ENCODE assay signal across 21 cellular contexts in the genomic region with DNA sequence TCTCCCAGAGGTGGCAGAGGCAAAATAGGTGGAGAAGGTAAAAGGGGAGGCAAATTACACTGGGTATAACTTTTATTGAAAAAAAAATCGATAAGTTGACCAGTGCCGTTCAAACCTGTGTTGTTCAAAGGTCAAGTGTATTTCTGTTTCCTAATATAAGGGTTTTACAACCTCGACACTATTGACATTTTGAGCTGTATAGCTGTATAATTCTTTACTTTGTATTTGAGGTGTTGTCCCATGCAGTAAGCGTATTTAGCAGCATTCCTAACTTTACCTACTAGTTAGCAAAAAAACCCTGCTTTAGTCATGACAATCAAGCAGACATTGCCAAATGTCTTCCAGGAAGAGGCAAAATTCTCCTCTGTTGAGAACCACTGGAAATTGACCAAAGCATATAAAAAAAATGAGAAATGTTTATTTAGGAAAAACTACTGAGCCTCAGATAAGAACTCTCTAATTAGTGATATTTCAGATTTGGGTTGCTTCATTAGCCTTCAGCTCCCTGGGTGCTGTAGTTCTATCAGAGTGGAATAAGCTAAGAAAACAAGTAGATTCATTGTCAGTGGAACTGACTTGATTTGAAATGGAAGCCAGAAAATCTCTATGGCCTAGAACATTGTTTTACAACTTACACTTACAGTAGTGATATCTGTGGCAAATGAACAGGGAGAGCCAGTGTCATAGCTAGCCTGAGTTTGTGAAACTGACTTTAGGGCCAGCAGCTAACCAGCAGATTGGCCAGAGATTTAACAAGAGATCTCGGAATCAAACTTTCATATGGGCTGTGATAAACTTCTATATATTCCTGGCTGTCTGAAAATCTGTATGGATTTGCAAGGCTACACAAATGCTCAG.
DNase-seq lines count a peak whose midpoint lies in the region; ATAC-seq and TF ChIP-seq lines count a peak whose summit lies in the region.
"Had no signal": no experiment of that assay in that cellular context is flagged by ENCODE, and none has a peak within 500 bp of the region (broad histone marks: within the 10 kb centered on the region; RNA-seq: fewer than 3 reads in every experiment).

No MANE protein-coding gene starts in this region.

- H3K4me3 Mint-ChIP-seq in nephron progenitor cell (no peak overlapping the region), mesothelial cell of epicardium (no peak overlapping the region)
- no peak overlapping the region for H3K4me3 Mint-ChIP-seq in activated T-helper 2 cell treated with anti-CD3 and anti-CD28 coated beads, Interferon-gamma antibody, Interleukin-2, Interleukin-4, amounts not matched to agents 10 μg/mL and 5 μg/mL and 100 μg/mL, durations not matched to agents 14 hours and 24 hours and 36 hours (ENCODE audit: low read depth)
- H3K4me3 Mint-ChIP-seq: CD4-positive, CD25-positive, alpha-beta regulatory T cell; CD8-positive, alpha-beta memory T cell; GM23338; HFFc6 had no signal

- DNase-seq in HuH-7 (ENCODE audit: low spot score) (peak; percentile 8), left colon (no peak), nephron progenitor cell (no peak), mesothelial cell of epicardium (ENCODE audit: low spot score in 2 of 2, unreplicated experiment in 2 of 2) (no peak)
- no peak for DNase-seq in activated T-helper 2 cell treated with anti-CD3 and anti-CD28 coated beads, Interferon-gamma antibody, Interleukin-2, Interleukin-4, amounts not matched to agents 10 μg/mL and 5 μg/mL and 100 μg/mL, durations not matched to agents 14 hours and 24 hours and 36 hours (ENCODE audit: low spot score)
- DNase-seq: ACHN; BE2C; C1 segment of cervical spinal cord; CD4-positive, CD25-positive, alpha-beta regulatory T cell; CD8-positive, alpha-beta memory T cell; COR-L47; DMS 273 treated with DMSO at 0.1 percent for 48 hours; DMS53; DND-41; EL; H7; HFFc6 had no signal

- peak overlapping the region; percentile 56 for H3K27ac Mint-ChIP-seq in nephron progenitor cell
- no peak overlapping the region for H3K27ac Mint-ChIP-seq in mesothelial cell of epicardium
- H3K27ac Mint-ChIP-seq in activated T-helper 2 cell treated with anti-CD3 and anti-CD28 coated beads, Interferon-gamma antibody, Interleukin-2, Interleukin-4, amounts not matched to agents 10 μg/mL and 5 μg/mL and 100 μg/mL, durations not matched to agents 14 hours and 24 hours and 36 hours = no peak overlapping the region
- H3K27ac Mint-ChIP-seq: CD4-positive, CD25-positive, alpha-beta regulatory T cell; CD8-positive, alpha-beta memory T cell; GM23338; HFFc6 had no signal

- intact Hi-C loops in left colon (cut with DNase I, micrococcal nuclease) = no loop called here
- intact Hi-C loops in activated T-helper 2 cell treated with anti-CD3 and anti-CD28 coated beads, Interferon-gamma antibody, Interleukin-2, Interleukin-4, amounts not matched to agents 10 μg/mL and 5 μg/mL and 100 μg/mL, durations not matched to agents 14 hours and 24 hours and 36 hours (cut with micrococcal nuclease) = no loop called here

- H3K4me1 Mint-ChIP-seq in nephron progenitor cell (no peaks in the 10 kb centered on the region), mesothelial cell of epicardium (no peaks in the 10 kb centered on the region)
- H3K4me1 Mint-ChIP-seq in activated T-helper 2 cell treated with anti-CD3 and anti-CD28 coated beads, Interferon-gamma antibody, Interleukin-2, Interleukin-4, amounts not matched to agents 10 μg/mL and 5 μg/mL and 100 μg/mL, durations not matched to agents 14 hours and 24 hours and 36 hours (ENCODE audit: low read depth) = no peaks in the 10 kb centered on the region
- H3K4me1 Mint-ChIP-seq: CD4-positive, CD25-positive, alpha-beta regulatory T cell; CD8-positive, alpha-beta memory T cell; GM23338 had no signal

- ATAC-seq in left colon (peak; percentile 94), HG03342 (IDR thresholded peaks at IDR 0.05; ENCODE audit: unreplicated experiment) (no peak)
- ATAC-seq: GM12878, GM23338, HCT116 had no signal

- no peaks in the 10 kb centered on the region for H3K36me3 Mint-ChIP-seq in nephron progenitor cell (ENCODE audit: low read depth)
- H3K36me3 Mint-ChIP-seq in mesothelial cell of epicardium = no peaks in the 10 kb centered on the region
- no peaks in the 10 kb centered on the region for H3K36me3 Mint-ChIP-seq in activated T-helper 2 cell treated with anti-CD3 and anti-CD28 coated beads, Interferon-gamma antibody, Interleukin-2, Interleukin-4, amounts not matched to agents 10 μg/mL and 5 μg/mL and 100 μg/mL, durations not matched to agents 14 hours and 24 hours and 36 hours (ENCODE audit: low read depth)
- H3K36me3 Mint-ChIP-seq: CD4-positive, CD25-positive, alpha-beta regulatory T cell; CD8-positive, alpha-beta memory T cell had no signal

- TF ChIP-seq CTCF in nephron progenitor cell (IDR thresholded peaks at IDR 0.05) = no peak
- TF ChIP-seq CTCF in mesothelial cell of epicardium (IDR thresholded peaks at IDR 0.05; ENCODE audit: unreplicated experiment) = no peak

- H3K9me3 Mint-ChIP-seq in nephron progenitor cell (no peaks in the 10 kb centered on the region), mesothelial cell of epicardium (no peaks in the 10 kb centered on the region)
- peaks cover 27% of the 10 kb centered on the region for H3K9me3 Mint-ChIP-seq in activated T-helper 2 cell treated with anti-CD3 and anti-CD28 coated beads, Interferon-gamma antibody, Interleukin-2, Interleukin-4, amounts not matched to agents 10 μg/mL and 5 μg/mL and 100 μg/mL, durations not matched to agents 14 hours and 24 hours and 36 hours
- H3K9me3 Mint-ChIP-seq: GM23338, HFFc6 had no signal

- H3K27me3 Mint-ChIP-seq in nephron progenitor cell (ENCODE audit: low read depth, poor library complexity) (no peaks in the 10 kb centered on the region), mesothelial cell of epicardium (ENCODE audit: low read depth) (no peaks in the 10 kb centered on the region)
- no peaks in the 10 kb centered on the region for H3K27me3 Mint-ChIP-seq in activated T-helper 2 cell treated with anti-CD3 and anti-CD28 coated beads, Interferon-gamma antibody, Interleukin-2, Interleukin-4, amounts not matched to agents 10 μg/mL and 5 μg/mL and 100 μg/mL, durations not matched to agents 14 hours and 24 hours and 36 hours (ENCODE audit: low read depth)
- H3K27me3 Mint-ChIP-seq: CD4-positive, CD25-positive, alpha-beta regulatory T cell; CD8-positive, alpha-beta memory T cell had no signal
